ENCODE assay signal across 34 cellular contexts in genomic region chr20:58467572-58468330, GRCh38. TPM values are rescaled to one million over a fixed set of nuclear protein-coding genes. Genes with fewer than 3 reads are reported as not detected.
DNase-seq lines count a peak whose midpoint lies in the region; ATAC-seq, FAIRE-seq and TF ChIP-seq lines count a peak whose summit lies in the region.
"Had no signal": no experiment of that assay in that cellular context is flagged by ENCODE, and none has a peak within 500 bp of the region (broad histone marks: within the 10 kb centered on the region; RNA-seq: fewer than 3 reads in every experiment).

No MANE protein-coding gene starts in this region.

- H3K9me3 ChIP-seq in HEK293 (ENCODE audit: control insufficient read depth, insufficient read depth, low read depth, low read length): no peaks in the 10 kb centered on the region
- no peaks in the 10 kb centered on the region for H3K9me3 ChIP-seq in K562 (replicated peaks; ENCODE audit: control insufficient read depth, insufficient read depth, low read depth, low read length)
- H3K9me3 ChIP-seq in Karpas-422 (ENCODE audit: low read length): no peaks in the 10 kb centered on the region
- H3K9me3 ChIP-seq: left ventricle myocardium inferior, Peyer's patch, right lobe of liver, upper lobe of left lung had no signal

- H3K9ac ChIP-seq in K562 (ENCODE audit: insufficient read depth in 1 of 2, low read depth in 2 of 2, low read length in 2 of 2) (no peak overlapping the region), Karpas-422 (ENCODE audit: low read length) (no peak overlapping the region)

- H3K9me1 ChIP-seq in K562 (ENCODE audit: control insufficient read depth, insufficient read depth, low read length): peaks cover 3% of the 10 kb centered on the region

- no peaks in the 10 kb centered on the region for H3K36me3 Mint-ChIP-seq in nephron progenitor cell (ENCODE audit: low read depth)
- H3K36me3 Mint-ChIP-seq: activated naive CD8-positive, alpha-beta T cell treated with anti-CD3 and anti-CD28 coated beads for 36 hours had no signal

- no peak overlapping the region for H2AFZ ChIP-seq in K562 (ENCODE audit: low read depth, low read length)
- H2AFZ ChIP-seq in Karpas-422 (ENCODE audit: low read length): no peak overlapping the region

- TF ChIP-seq RAD21 in K562 (CRISPR knock-in tag; conservative IDR thresholded peaks at IDR 0.05 in 1 of 2, IDR thresholded peaks at IDR 0.05 in 1 of 2): no peak

- H3K27ac ChIP-seq in HEK293 (ENCODE audit: extremely low read depth, low read depth, low read length) (no peak overlapping the region), K562 (ENCODE audit: extremely low read depth, low read depth, low read length) (no peak overlapping the region), Karpas-422 (ENCODE audit: low read length) (no peak overlapping the region)
- H3K27ac ChIP-seq: coronary artery, left ventricle myocardium inferior, Peyer's patch, right lobe of liver, upper lobe of left lung, WERI-Rb-1 had no signal

- POLR2A ChIA-PET in HEK293 (lab: Yijun Ruan, JAX): no interaction called here
- POLR2A ChIA-PET in K562 (lab: Yijun Ruan, JAX): no interaction called here

- no peak for TF ChIP-seq POLR2A in K562 (conservative IDR thresholded peaks at IDR 0.05)

- ATAC-seq in K562: no peak
- no peak for ATAC-seq in GM19467 (IDR thresholded peaks at IDR 0.05; ENCODE audit: unreplicated experiment)
- ATAC-seq: activated T-cell treated with anti-CD3 and anti-CD28 coated beads, Interleukin-2, amount 50 U/mL, for 4 hours; esophagus mucosa; HCT116 had no signal

- peaks cover 7% of the 10 kb centered on the region for H3K27me3 Mint-ChIP-seq in nephron progenitor cell (ENCODE audit: low read depth, poor library complexity)
- H3K27me3 Mint-ChIP-seq: activated CD4-positive, alpha-beta T cell treated with anti-CD3 and anti-CD28 coated beads, Interleukin-2, amount 10 ng/mL, durations not matched to agents 24 days and 14 days; activated naive CD8-positive, alpha-beta T cell treated with anti-CD3 and anti-CD28 coated beads for 36 hours had no signal

- 28% methylated on average over 20 of the region's 23 CpGs for WGBS in K562 (ENCODE audit: insufficient coverage, low coverage, missing lambda C conversion rate)

- TF ChIP-seq EP300 in K562 (IDR thresholded peaks at IDR 0.05; ENCODE audit: low read length): no peak

- intact Hi-C loops in K562 (cut with micrococcal nuclease): no loop called here

- no peak overlapping the region for H3K4me3 ChIP-seq in HEK293 (ENCODE audit: low read depth, low read length)
- no peak overlapping the region for H3K4me3 ChIP-seq in K562
- H3K4me3 ChIP-seq in Karpas-422 (ENCODE audit: low read length): no peak overlapping the region
- H3K4me3 ChIP-seq: coronary artery, left ventricle myocardium inferior, Peyer's patch, right lobe of liver, upper lobe of left lung had no signal

- H3K4me1 ChIP-seq in HEK293 (ENCODE audit: control insufficient read depth, insufficient read depth, low read length) (no peaks in the 10 kb centered on the region), K562 (replicated peaks in 1 of 2; ENCODE audit: control insufficient read depth in 2 of 2, insufficient read depth in 2 of 2, low read length in 2 of 2) (peaks cover 0 to 21% of the 10 kb centered on the region in 2 experiments; a peak in 2 of 5 replicates), Karpas-422 (ENCODE audit: low read length) (no peaks in the 10 kb centered on the region)
- H3K4me1 ChIP-seq: Peyer's patch, right lobe of liver had no signal

- H3K79me2 ChIP-seq in K562 (ENCODE audit: control insufficient read depth, insufficient read depth, low read length) (no peaks in the 10 kb centered on the region), Karpas-422 (ENCODE audit: low read length) (no peaks in the 10 kb centered on the region)

- DNase-seq in GM13976 (ENCODE audit: low spot score): peak; percentile 29
- no peak for DNase-seq in K562 (ENCODE audit: extremely low read depth in 1 of 4, low spot score in 3 of 4)
- DNase-seq in nephron progenitor cell: no peak
- no peak for DNase-seq in amygdala (lab: John Stamatoyannopoulos, UW)
- DNase-seq in islet precursor cell: no peak
- no peak for DNase-seq in Karpas-422
- DNase-seq: activated CD4-positive, alpha-beta T cell treated with anti-CD3 and anti-CD28 coated beads, Interleukin-2, amount 10 ng/mL, durations not matched to agents 24 days and 14 days; activated gamma-delta T cell; activated naive CD8-positive, alpha-beta T cell treated with anti-CD3 and anti-CD28 coated beads for 36 hours; activated T-cell treated with anti-CD3 and anti-CD28 coated beads, Interleukin-2, amount 50 U/mL, for 4 hours; caudate nucleus; DMS153; glutamatergic neuron; left ventricle myocardium inferior; mesendoderm; NCI-H2081; NCI-H2227 treated with DMSO at 0.1 percent for 48 hours; Peyer's patch; right lobe of liver; SHP77 treated with DMSO at 0.1 percent for 48 hours; stimulated activated CD4-positive, alpha-beta T cell treated with anti-CD3 and anti-CD28 coated beads, Interleukin-2, amount 100 ng/mL, for 48 hours; T1000; WERI-Rb-1 had no signal

- no peaks in the 10 kb centered on the region for H4K20me1 ChIP-seq in K562 (replicated peaks; ENCODE audit: control insufficient read depth, insufficient read depth, low read length)
- H4K20me1 ChIP-seq in Karpas-422 (ENCODE audit: insufficient read depth, low read depth, low read length): no peaks in the 10 kb centered on the region; the same call in 1 of the 2 replicates

- no peaks in the 10 kb centered on the region for H3K9me3 Mint-ChIP-seq in nephron progenitor cell
- H3K9me3 Mint-ChIP-seq: activated CD4-positive, alpha-beta T cell treated with anti-CD3 and anti-CD28 coated beads, Interleukin-2, amount 10 ng/mL, durations not matched to agents 24 days and 14 days; activated naive CD8-positive, alpha-beta T cell treated with anti-CD3 and anti-CD28 coated beads for 36 hours; activated T-cell treated with anti-CD3 and anti-CD28 coated beads, Interleukin-2, amount 50 U/mL, for 4 hours had no signal

- BruUV-seq in K562 (replicated peaks; lab: Mats Ljungman, UMichigan): no TSS peak

- CTCF ChIA-PET in HEK293 (lab: Yijun Ruan, JAX) (interaction anchor here (1.5 kb wide), 1 partner anchor 14 kb away, joined by 3 read pairs; no protein-coding TSS in a partner anchor), K562 (lab: Yijun Ruan, JAX; ENCODE audit: low intra/inter-chr PET ratio) (no interaction called here)

- in situ Hi-C loops in GM13976 (cut with MboI; ENCODE audit: low sequenced_read_pairs, unreplicated experiment) (no loop called here), K562 (cut with MboI) (no loop called here)

- peak overlapping the region; percentile 91 for H3K27ac Mint-ChIP-seq in nephron progenitor cell
- H3K27ac Mint-ChIP-seq: activated CD4-positive, alpha-beta T cell treated with anti-CD3 and anti-CD28 coated beads, Interleukin-2, amount 10 ng/mL, durations not matched to agents 24 days and 14 days; activated naive CD8-positive, alpha-beta T cell treated with anti-CD3 and anti-CD28 coated beads for 36 hours had no signal

- H3K27me3 ChIP-seq in K562 (ENCODE audit: control insufficient read depth in 2 of 2, insufficient read depth in 2 of 2, low read length in 2 of 2): peaks cover 24 to 59% of the 10 kb centered on the region in 2 experiments; a peak in 4 of 5 replicates
- no peaks in the 10 kb centered on the region for H3K27me3 ChIP-seq in Karpas-422 (ENCODE audit: low read length)
- H3K27me3 ChIP-seq: Peyer's patch, right lobe of liver had no signal

- H3K36me3 ChIP-seq in HEK293 (ENCODE audit: control insufficient read depth in 2 of 2, insufficient read depth in 1 of 2, low read length in 2 of 2): no peaks in the 10 kb centered on the region
- H3K36me3 ChIP-seq in K562 (ENCODE audit: control insufficient read depth, insufficient read depth, low read length): no peaks in the 10 kb centered on the region
- H3K36me3 ChIP-seq in Karpas-422 (ENCODE audit: insufficient read depth, low read length): no peaks in the 10 kb centered on the region
- H3K36me3 ChIP-seq: left ventricle myocardium inferior, Peyer's patch, right lobe of liver, upper lobe of left lung, WERI-Rb-1 had no signal

- no peak overlapping the region for H3K4me3 Mint-ChIP-seq in nephron progenitor cell
- H3K4me3 Mint-ChIP-seq: activated CD4-positive, alpha-beta T cell treated with anti-CD3 and anti-CD28 coated beads, Interleukin-2, amount 10 ng/mL, durations not matched to agents 24 days and 14 days; activated naive CD8-positive, alpha-beta T cell treated with anti-CD3 and anti-CD28 coated beads for 36 hours; activated T-cell treated with anti-CD3 and anti-CD28 coated beads, Interleukin-2, amount 50 U/mL, for 4 hours had no signal

- TF ChIP-seq CTCF in GM13976 (IDR thresholded peaks at IDR 0.05; ENCODE audit: borderline replicate concordance, control extremely low read depth, extremely low read depth, insufficient read depth, missing control alignments) (no peak), HEK293 (tag by site-specific recombination; IDR thresholded peaks at IDR 0.05) (no peak), K562 (IDR thresholded peaks at IDR 0.05 in 2 of 3, conservative IDR thresholded peaks at IDR 0.05 in 1 of 3; ENCODE audit: insufficient read depth in 2 of 3, low read depth in 1 of 3, low read length in 3 of 3) (no peak), nephron progenitor cell (IDR thresholded peaks at IDR 0.05) (no peak)

- FAIRE-seq in K562 (lab: Jason Lieb, UNC): no peak
- FAIRE-seq: astrocyte, GM12891, islet of Langerhans had no signal

- H3K4me2 ChIP-seq in K562 (ENCODE audit: insufficient read depth, low read length): no peak overlapping the region
- H3K4me2 ChIP-seq in Karpas-422 (ENCODE audit: low read depth, low read length, poor library complexity, severe bottlenecking): no peak overlapping the region

- no peaks in the 10 kb centered on the region for H3K9me2 ChIP-seq in Karpas-422 (replicated peaks; ENCODE audit: insufficient read depth, low read length)

- H3K4me1 Mint-ChIP-seq in nephron progenitor cell: peaks cover 19% of the 10 kb centered on the region
- H3K4me1 Mint-ChIP-seq: activated CD4-positive, alpha-beta T cell treated with anti-CD3 and anti-CD28 coated beads, Interleukin-2, amount 10 ng/mL, durations not matched to agents 24 days and 14 days; activated naive CD8-positive, alpha-beta T cell treated with anti-CD3 and anti-CD28 coated beads for 36 hours had no signal

RNA-seq across cellular contexts. Expression of gene APCDD1L, which starts 47.4 kb away (rescaled TPM):
- not detected in 2 replicates for total RNA-seq in K562 (2011; cell fraction: chromatin; rRNA removed; ENCODE audit: low replicate concordance)
- total RNA-seq in K562 (2011; cell fraction: nucleolus; rRNA removed): 0.33 TPM in 1 of 2 replicates, not detected in the other
- total RNA-seq in K562 (2011; cell fraction: nucleoplasm; rRNA removed): not detected in 2 replicates
- total RNA-seq in K562 (2014; rRNA removed) (not detected in 2 replicates), K562 (2014; rRNA removed; fragmentation: Illumina TruSeq; extraction: Trizol) (not detected in 2 replicates), K562 (2015; rRNA removed; fragmentation: Illumina TruSeq; extraction: Trizol) (not detected in 2 replicates), K562 (2021) (not detected in 2 replicates)
- polyA plus RNA-seq in K562 (2011; rRNA removed) (not detected in 2 replicates), K562 (2014; fragmentation: Illumina TruSeq; extraction: Trizol) (not detected in 2 replicates), K562 (2014; fragmentation: Nextera tagmentation; extraction: Ambion mirVana) (not detected), K562 (2014; rRNA removed) (not detected in 2 replicates)
- polyA plus RNA-seq in K562 (2011; cell fraction: cytosol; rRNA removed): not detected in 2 replicates
- not detected in 2 replicates for polyA plus RNA-seq in K562 (2011; cell fraction: nucleus; rRNA removed)
- 0.03 TPM in 1 of 2 replicates, not detected in the other for polyA plus RNA-seq in K562 (2012)
- not detected in 2 replicates for polyA minus RNA-seq in K562 (2011; rRNA and poly(A)+ RNA removed)
- polyA minus RNA-seq in K562 (2011; cell fraction: cytosol; rRNA and poly(A)+ RNA removed): not detected in 2 replicates
- not detected in 2 replicates for polyA minus RNA-seq in K562 (2011; cell fraction: nucleus; rRNA and poly(A)+ RNA removed)
- not detected in 2 replicates for total RNA-seq in Karpas-422 (2014; rRNA removed; shearing (Covaris generic); ENCODE audit: low replicate concordance)
- total RNA-seq: activated CD4-positive, alpha-beta T cell treated with anti-CD3 and anti-CD28 coated beads, Interleukin-2, amount 10 ng/mL, durations not matched to agents 24 days and 14 days; activated CD8-positive, alpha-beta memory T cell treated with anti-CD3 and anti-CD28 coated beads for 36 hours; activated naive CD8-positive, alpha-beta T cell treated with anti-CD3 and anti-CD28 coated beads for 36 hours; activated T-cell treated with anti-CD3 and anti-CD28 coated beads, Interleukin-2, amount 50 U/mL, for 4 hours; HT-29; Peyer's patch had no signal
